Comparison of ENCODE assay signal across 1 cellular context in the genomic region with DNA sequence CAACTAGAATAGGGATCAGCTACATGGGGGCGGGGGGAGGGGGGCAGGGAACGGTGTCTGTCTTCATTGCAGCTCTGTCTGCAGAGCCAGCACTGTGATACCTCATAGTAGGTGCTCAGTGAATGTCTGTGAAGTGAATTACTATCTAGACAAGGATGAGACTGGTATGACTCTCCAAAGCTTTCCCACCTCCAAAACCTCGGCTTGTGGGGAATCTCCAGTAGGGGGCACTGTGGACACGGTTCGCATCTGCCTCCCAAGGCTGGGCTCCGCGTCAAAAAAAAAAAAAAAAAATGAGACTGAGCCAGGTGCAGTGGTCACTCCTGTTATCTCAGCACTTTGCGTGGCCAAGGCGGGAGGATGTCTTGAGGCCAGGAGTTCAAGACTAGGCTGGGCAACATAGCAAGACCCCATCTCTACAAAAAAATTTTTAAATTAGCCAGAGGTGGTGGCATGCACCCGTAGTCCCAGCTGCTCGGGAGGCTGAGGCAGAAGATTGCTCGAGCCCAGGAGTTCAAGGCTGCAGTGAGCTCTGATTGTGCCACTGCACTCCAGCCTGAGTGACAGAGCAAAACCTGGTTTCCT.
TF ChIP-seq lines count a peak whose summit lies in the region.

No MANE protein-coding gene starts in this region.

TF ChIP-seq in K562, 482 proteins besides CTCF, POLR2A, EP300 and RAD21 (continued from another document and continues in another):
- TF ChIP-seq, protein P1, sequence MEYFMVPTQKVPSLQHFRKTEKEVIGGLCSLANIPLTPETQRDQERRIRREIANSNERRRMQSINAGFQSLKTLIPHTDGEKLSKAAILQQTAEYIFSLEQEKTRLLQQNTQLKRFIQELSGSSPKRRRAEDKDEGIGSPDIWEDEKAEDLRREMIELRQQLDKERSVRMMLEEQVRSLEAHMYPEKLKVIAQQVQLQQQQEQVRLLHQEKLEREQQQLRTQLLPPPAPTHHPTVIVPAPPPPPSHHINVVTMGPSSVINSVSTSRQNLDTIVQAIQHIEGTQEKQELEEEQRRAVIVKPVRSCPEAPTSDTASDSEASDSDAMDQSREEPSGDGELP (CRISPR knock-in tag; IDR thresholded peaks at IDR 0.05; ENCODE audit: borderline replicate concordance) = peak; percentile 49; the same call in 1 of the 2 replicates
- TF ChIP-seq ZEB2 (IDR thresholded peaks at IDR 0.05) = peak; percentile 88
- no peak for TF ChIP-seq NR2C2 (CRISPR knock-in tag; IDR thresholded peaks at IDR 0.05)
- no peak for TF ChIP-seq NR2C2 (tag; IDR thresholded peaks at IDR 0.05)
- no peak for TF ChIP-seq ZNF174 (CRISPR knock-in tag; IDR thresholded peaks at IDR 0.05)
- TF ChIP-seq PHF8 (IDR thresholded peaks at IDR 0.05; ENCODE audit: borderline replicate concordance, low read length) = no peak
- no peak for TF ChIP-seq KDM2B (CRISPR knock-in tag; IDR thresholded peaks at IDR 0.05)
- TF ChIP-seq ZNF175 (CRISPR knock-in tag; IDR thresholded peaks at IDR 0.05; ENCODE audit: low read depth) = no peak
- TF ChIP-seq TRIM24 (IDR thresholded peaks at IDR 0.05) = peak; percentile 17 to 56; a peak in 2 of 4 replicates
- TF ChIP-seq SMARCA4 (IDR thresholded peaks at IDR 0.05) = no peak
- no peak for TF ChIP-seq RFX1 (IDR thresholded peaks at IDR 0.05)
- TF ChIP-seq ZNF311 (CRISPR knock-in tag; IDR thresholded peaks at IDR 0.05) = no peak
- TF ChIP-seq BHLHE40 (IDR thresholded peaks at IDR 0.05; ENCODE audit: low read length) = 0 out of 2 replicates have a peak, but pooled peaks have one; percentile 11
- TF ChIP-seq RBM39 (optimal IDR thresholded peaks at IDR 0.05; ENCODE audit: low read depth, low read length) = no peak
- TF ChIP-seq CREB5 (CRISPR knock-in tag; IDR thresholded peaks at IDR 0.05) = no peak
- TF ChIP-seq, protein P2, sequence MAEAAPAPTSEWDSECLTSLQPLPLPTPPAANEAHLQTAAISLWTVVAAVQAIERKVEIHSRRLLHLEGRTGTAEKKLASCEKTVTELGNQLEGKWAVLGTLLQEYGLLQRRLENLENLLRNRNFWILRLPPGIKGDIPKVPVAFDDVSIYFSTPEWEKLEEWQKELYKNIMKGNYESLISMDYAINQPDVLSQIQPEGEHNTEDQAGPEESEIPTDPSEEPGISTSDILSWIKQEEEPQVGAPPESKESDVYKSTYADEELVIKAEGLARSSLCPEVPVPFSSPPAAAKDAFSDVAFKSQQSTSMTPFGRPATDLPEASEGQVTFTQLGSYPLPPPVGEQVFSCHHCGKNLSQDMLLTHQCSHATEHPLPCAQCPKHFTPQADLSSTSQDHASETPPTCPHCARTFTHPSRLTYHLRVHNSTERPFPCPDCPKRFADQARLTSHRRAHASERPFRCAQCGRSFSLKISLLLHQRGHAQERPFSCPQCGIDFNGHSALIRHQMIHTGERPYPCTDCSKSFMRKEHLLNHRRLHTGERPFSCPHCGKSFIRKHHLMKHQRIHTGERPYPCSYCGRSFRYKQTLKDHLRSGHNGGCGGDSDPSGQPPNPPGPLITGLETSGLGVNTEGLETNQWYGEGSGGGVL (CRISPR knock-in tag; IDR thresholded peaks at IDR 0.05) = no peak
- TF ChIP-seq KLF1 (tag; IDR thresholded peaks at IDR 0.05) = no peak
- no peak for TF ChIP-seq ZNF780A (CRISPR knock-in tag; IDR thresholded peaks at IDR 0.05)
- TF ChIP-seq TCF7L2 (IDR thresholded peaks at IDR 0.05; ENCODE audit: low read depth, low read length) = no peak
- TF ChIP-seq, protein P3, sequence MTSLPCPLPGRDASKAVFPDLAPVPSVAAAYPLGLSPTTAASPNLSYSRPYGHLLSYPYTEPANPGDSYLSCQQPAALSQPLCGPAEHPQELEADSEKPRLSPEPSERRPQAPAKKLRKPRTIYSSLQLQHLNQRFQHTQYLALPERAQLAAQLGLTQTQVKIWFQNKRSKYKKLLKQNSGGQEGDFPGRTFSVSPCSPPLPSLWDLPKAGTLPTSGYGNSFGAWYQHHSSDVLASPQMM (CRISPR knock-in tag; IDR thresholded peaks at IDR 0.05) = no peak
- no peak for TF ChIP-seq ARID4B (CRISPR knock-in tag; IDR thresholded peaks at IDR 0.05)
- TF ChIP-seq TEAD1 (CRISPR knock-in tag; IDR thresholded peaks at IDR 0.05) = no peak
- TF ChIP-seq BRD4 (IDR thresholded peaks at IDR 0.05) = no peak
- TF ChIP-seq, protein P4, sequence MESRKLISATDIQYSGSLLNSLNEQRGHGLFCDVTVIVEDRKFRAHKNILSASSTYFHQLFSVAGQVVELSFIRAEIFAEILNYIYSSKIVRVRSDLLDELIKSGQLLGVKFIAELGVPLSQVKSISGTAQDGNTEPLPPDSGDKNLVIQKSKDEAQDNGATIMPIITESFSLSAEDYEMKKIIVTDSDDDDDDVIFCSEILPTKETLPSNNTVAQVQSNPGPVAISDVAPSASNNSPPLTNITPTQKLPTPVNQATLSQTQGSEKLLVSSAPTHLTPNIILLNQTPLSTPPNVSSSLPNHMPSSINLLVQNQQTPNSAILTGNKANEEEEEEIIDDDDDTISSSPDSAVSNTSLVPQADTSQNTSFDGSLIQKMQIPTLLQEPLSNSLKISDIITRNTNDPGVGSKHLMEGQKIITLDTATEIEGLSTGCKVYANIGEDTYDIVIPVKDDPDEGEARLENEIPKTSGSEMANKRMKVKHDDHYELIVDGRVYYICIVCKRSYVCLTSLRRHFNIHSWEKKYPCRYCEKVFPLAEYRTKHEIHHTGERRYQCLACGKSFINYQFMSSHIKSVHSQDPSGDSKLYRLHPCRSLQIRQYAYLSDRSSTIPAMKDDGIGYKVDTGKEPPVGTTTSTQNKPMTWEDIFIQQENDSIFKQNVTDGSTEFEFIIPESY (CRISPR knock-in tag; IDR thresholded peaks at IDR 0.05) = 0 out of 2 replicates have a peak, but pooled peaks have one; percentile 30
- no peak for TF ChIP-seq ZNF280A (IDR thresholded peaks at IDR 0.05; ENCODE audit: low read depth, partially characterized antibody)
- TF ChIP-seq NRF1 (conservative IDR thresholded peaks at IDR 0.05 in 1 of 2, IDR thresholded peaks at IDR 0.05 in 1 of 2) = no peak
- TF ChIP-seq BRD9 (IDR thresholded peaks at IDR 0.05; ENCODE audit: low read depth, partially characterized antibody) = no peak
- TF ChIP-seq HSF4 (CRISPR knock-in tag; IDR thresholded peaks at IDR 0.05; ENCODE audit: borderline replicate concordance) = no peak
- TF ChIP-seq PHTF2 (CRISPR knock-in tag; IDR thresholded peaks at IDR 0.05) = no peak
- no peak for TF ChIP-seq ZNF165 (CRISPR knock-in tag; IDR thresholded peaks at IDR 0.05; ENCODE audit: borderline replicate concordance)
- peak; percentile 13; the same call in 1 of the 2 replicates for TF ChIP-seq EGR1 (conservative IDR thresholded peaks at IDR 0.05)
- no peak for TF ChIP-seq FOS (IDR thresholded peaks at IDR 0.05; ENCODE audit: extremely low read depth, insufficient read length)
- TF ChIP-seq NFE2 (IDR thresholded peaks at IDR 0.05; ENCODE audit: low read depth) = no peak
- no peak for TF ChIP-seq POLR3G (IDR thresholded peaks at IDR 0.05; ENCODE audit: extremely low read depth, insufficient read length, insufficient replicate concordance)
- TF ChIP-seq DEAF1 (CRISPR knock-in tag; IDR thresholded peaks at IDR 0.05) = peak; percentile 34; the same call in 1 of the 2 replicates
- TF ChIP-seq ZKSCAN1 (IDR thresholded peaks at IDR 0.05; ENCODE audit: low read depth, low read length) = peak; percentile 52; the same call in 1 of the 2 replicates
- TF ChIP-seq KAT2B (IDR thresholded peaks at IDR 0.05; ENCODE audit: low read depth, low read length) = no peak
- TF ChIP-seq CBX8 (IDR thresholded peaks at IDR 0.05; ENCODE audit: borderline replicate concordance, extremely low read depth, low read depth, low read length, poor library complexity, severe bottlenecking) = no peak
- TF ChIP-seq NBN (IDR thresholded peaks at IDR 0.05; ENCODE audit: low read depth) = peak; percentile 87
- no peak for TF ChIP-seq HNRNPH1 (optimal IDR thresholded peaks at IDR 0.05; ENCODE audit: low read depth, low read length)
- TF ChIP-seq, protein P5, sequence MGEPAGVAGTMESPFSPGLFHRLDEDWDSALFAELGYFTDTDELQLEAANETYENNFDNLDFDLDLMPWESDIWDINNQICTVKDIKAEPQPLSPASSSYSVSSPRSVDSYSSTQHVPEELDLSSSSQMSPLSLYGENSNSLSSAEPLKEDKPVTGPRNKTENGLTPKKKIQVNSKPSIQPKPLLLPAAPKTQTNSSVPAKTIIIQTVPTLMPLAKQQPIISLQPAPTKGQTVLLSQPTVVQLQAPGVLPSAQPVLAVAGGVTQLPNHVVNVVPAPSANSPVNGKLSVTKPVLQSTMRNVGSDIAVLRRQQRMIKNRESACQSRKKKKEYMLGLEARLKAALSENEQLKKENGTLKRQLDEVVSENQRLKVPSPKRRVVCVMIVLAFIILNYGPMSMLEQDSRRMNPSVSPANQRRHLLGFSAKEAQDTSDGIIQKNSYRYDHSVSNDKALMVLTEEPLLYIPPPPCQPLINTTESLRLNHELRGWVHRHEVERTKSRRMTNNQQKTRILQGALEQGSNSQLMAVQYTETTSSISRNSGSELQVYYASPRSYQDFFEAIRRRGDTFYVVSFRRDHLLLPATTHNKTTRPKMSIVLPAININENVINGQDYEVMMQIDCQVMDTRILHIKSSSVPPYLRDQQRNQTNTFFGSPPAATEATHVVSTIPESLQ (CRISPR knock-in tag; IDR thresholded peaks at IDR 0.05) = no peak
- TF ChIP-seq SP2 (IDR thresholded peaks at IDR 0.05; ENCODE audit: extremely low read depth, low read depth, low read length, poor library complexity, severe bottlenecking) = no peak
- no peak for TF ChIP-seq MBD2 (IDR thresholded peaks at IDR 0.05; ENCODE audit: borderline replicate concordance, low read depth)
- TF ChIP-seq ZNF644 (tag; IDR thresholded peaks at IDR 0.05; ENCODE audit: low read depth) = no peak
- no peak for TF ChIP-seq HCFC1 (IDR thresholded peaks at IDR 0.05; ENCODE audit: low read depth, low read length)
- TF ChIP-seq, protein P6, sequence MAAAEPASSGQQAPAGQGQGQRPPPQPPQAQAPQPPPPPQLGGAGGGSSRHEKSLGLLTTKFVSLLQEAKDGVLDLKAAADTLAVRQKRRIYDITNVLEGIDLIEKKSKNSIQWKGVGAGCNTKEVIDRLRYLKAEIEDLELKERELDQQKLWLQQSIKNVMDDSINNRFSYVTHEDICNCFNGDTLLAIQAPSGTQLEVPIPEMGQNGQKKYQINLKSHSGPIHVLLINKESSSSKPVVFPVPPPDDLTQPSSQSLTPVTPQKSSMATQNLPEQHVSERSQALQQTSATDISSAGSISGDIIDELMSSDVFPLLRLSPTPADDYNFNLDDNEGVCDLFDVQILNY (CRISPR knock-in tag; IDR thresholded peaks at IDR 0.05) = no peak
- TF ChIP-seq TAF15 (IDR thresholded peaks at IDR 0.05; ENCODE audit: low read depth, low read length) = no peak
- TF ChIP-seq DMBX1 (CRISPR knock-in tag; IDR thresholded peaks at IDR 0.05; ENCODE audit: borderline replicate concordance) = peak; percentile 26; the same call in 1 of the 2 replicates
